In genomic region chr18:44862112-44862511, GRCh38 we compare ENCODE assay signal across 28 cellular contexts.
"Had no signal": no experiment of that assay in that cellular context is flagged by ENCODE, and none has a peak within 500 bp of the region (broad histone marks: within the 10 kb centered on the region; RNA-seq: fewer than 3 reads in every experiment).

No MANE protein-coding gene starts in this region.

- H3K36me3 ChIP-seq: neural progenitor cell, ovary, right lobe of liver, sigmoid colon, stomach, thoracic aorta, thyroid gland, tibial nerve, upper lobe of left lung, vagina had no signal

- H3K27ac ChIP-seq: neural progenitor cell, ovary, parathyroid adenoma, psoas muscle, right lobe of liver, sigmoid colon, stomach, thoracic aorta, thyroid gland, tibial nerve, upper lobe of left lung, vagina had no signal

- H3K4me3 Mint-ChIP-seq: natural killer cell; nephron; neural progenitor cell; stimulated activated effector memory CD8-positive, alpha-beta T cell treated with anti-CD3 and anti-CD28 coated beads, Interleukin-12 subunit alpha, Interleukin-12 subunit beta, amount 100 ng/mL, for 72 hours; stimulated activated naive CD8-positive, alpha-beta T cell treated with anti-CD3 and anti-CD28 coated beads, Interleukin-15, Interleukin-2, amounts not matched to agents 100 ng/mL and 50 ng/mL, for 24 hours had no signal

- H3K27me3 ChIP-seq: neural progenitor cell, ovary, right lobe of liver, sigmoid colon, stomach, thyroid gland, tibial nerve, upper lobe of left lung, vagina had no signal

- H3K9me3 Mint-ChIP-seq: natural killer cell; nephron; neural progenitor cell; stimulated activated effector memory CD8-positive, alpha-beta T cell treated with anti-CD3 and anti-CD28 coated beads, Interleukin-12 subunit alpha, Interleukin-12 subunit beta, amount 100 ng/mL, for 72 hours had no signal

- ATAC-seq: natural killer cell; psoas muscle; right cardiac atrium; right lobe of liver; stimulated activated effector memory CD8-positive, alpha-beta T cell treated with anti-CD3 and anti-CD28 coated beads, Interleukin-12 subunit alpha, Interleukin-12 subunit beta, amount 100 ng/mL, for 72 hours had no signal

- H3K27me3 Mint-ChIP-seq: progenitor cell of endocrine pancreas had no signal

- H3K36me3 Mint-ChIP-seq: natural killer cell; neural progenitor cell; stimulated activated effector memory CD8-positive, alpha-beta T cell treated with anti-CD3 and anti-CD28 coated beads, Interleukin-12 subunit alpha, Interleukin-12 subunit beta, amount 100 ng/mL, for 72 hours had no signal

- DNase-seq: natural killer cell; occipital lobe; ovary; posterior cingulate gyrus; psoas muscle; right cardiac atrium; right lobe of liver; sigmoid colon; small intestine; stimulated activated CD4-positive, alpha-beta T cell treated with anti-CD3 and anti-CD28 coated beads, Interleukin-15, amount 100 ng/mL, for 24 hours; stimulated activated CD4-positive, alpha-beta T cell treated with anti-CD3 and anti-CD28 coated beads, Interleukin-2, amount 100 ng/mL, for 24 hours; stimulated activated CD4-positive, alpha-beta T cell treated with anti-CD3 and anti-CD28 coated beads, Interleukin-2, amount 100 ng/mL, for 48 hours; stimulated activated CD4-positive, alpha-beta T cell treated with anti-CD3 and anti-CD28 coated beads, Interleukin-4, amount 100 ng/mL, for 24 hours; stimulated activated naive CD4-positive, alpha-beta T cell treated with Interleukin-2 at 50 U/mL for 16 hours; stomach; thyroid gland; trophoblast cell; upper lobe of left lung had no signal

- FAIRE-seq: small intestine, urothelium cell line had no signal

- H3K27ac Mint-ChIP-seq: natural killer cell; nephron; neural progenitor cell; progenitor cell of endocrine pancreas; stimulated activated effector memory CD8-positive, alpha-beta T cell treated with anti-CD3 and anti-CD28 coated beads, Interleukin-12 subunit alpha, Interleukin-12 subunit beta, amount 100 ng/mL, for 72 hours; stimulated activated naive CD8-positive, alpha-beta T cell treated with anti-CD3 and anti-CD28 coated beads, Interleukin-15, Interleukin-2, amounts not matched to agents 100 ng/mL and 50 ng/mL, for 24 hours had no signal

- H3K4me3 ChIP-seq: neural progenitor cell, ovary, psoas muscle, right lobe of liver, sigmoid colon, stomach, thoracic aorta, thyroid gland, tibial nerve, upper lobe of left lung, vagina had no signal
